In genomic region chr14:90644882-90645281, GRCh38 we compare ENCODE assay signal across 15 cellular contexts.
DNase-seq lines count a peak whose midpoint lies in the region; ATAC-seq and TF ChIP-seq lines count a peak whose summit lies in the region.
"Had no signal": no experiment of that assay in that cellular context is flagged by ENCODE, and none has a peak within 500 bp of the region (broad histone marks: within the 10 kb centered on the region; RNA-seq: fewer than 3 reads in every experiment).

No MANE protein-coding gene starts in this region.

- 56 to 72% methylated on average over 2 to 4 of the region's 4 CpGs for WGBS in gastroesophageal sphincter (ENCODE audit: low coverage in 1 of 2), 2 donors

- CTCF ChIA-PET in Calu3 (lab: Charles Lee), result interaction anchor here (1.7 kb wide), 1 partner anchor 131 kb away, joined by 5 read pairs; no protein-coding TSS in a partner anchor

- H3K27ac ChIP-seq in SJCRH30, result peak overlapping the region; percentile 90
- peak overlapping the region; percentile 75 to 79 (median 78) for H3K27ac ChIP-seq in gastroesophageal sphincter
- H3K27ac ChIP-seq: ascending aorta, KMS-11 had no signal

- no peak for TF ChIP-seq CTCF in Calu3 (IDR thresholded peaks at IDR 0.05; ENCODE audit: unreplicated experiment)
- no peak for TF ChIP-seq CTCF in gastroesophageal sphincter (IDR thresholded peaks at IDR 0.05)

- no peaks in the 10 kb centered on the region for H3K27me3 Mint-ChIP-seq in Calu3 (ENCODE audit: unreplicated experiment)
- H3K27me3 Mint-ChIP-seq: activated CD8-positive, alpha-beta memory T cell treated with anti-CD3 and anti-CD28 coated beads, Interleukin-2, amount 10 ng/mL, durations not matched to agents 7 days and 5 days; stimulated activated naive CD8-positive, alpha-beta T cell treated with anti-CD3 and anti-CD28 coated beads, Interleukin-15, amount 100 ng/mL, for 72 hours had no signal

- peak overlapping the region; percentile 39 for H3K27ac Mint-ChIP-seq in Calu3 (ENCODE audit: unreplicated experiment)
- H3K27ac Mint-ChIP-seq: activated CD8-positive, alpha-beta memory T cell treated with anti-CD3 and anti-CD28 coated beads, Interleukin-2, amount 10 ng/mL, durations not matched to agents 7 days and 5 days; memory B cell; stimulated activated naive CD8-positive, alpha-beta T cell treated with anti-CD3 and anti-CD28 coated beads, Interleukin-15, amount 100 ng/mL, for 72 hours; T-helper 1 cell treated with Interleukin-12 subunit alpha and Interleukin-12 subunit beta and Interleukin-4 antibody, amounts not matched to agents 30 μg/mL and 1 μg/mL, for 36 hours had no signal

- H3K9me3 Mint-ChIP-seq in Calu3 (ENCODE audit: low read depth, unreplicated experiment), result no peaks in the 10 kb centered on the region
- H3K9me3 Mint-ChIP-seq: memory B cell; stimulated activated naive CD8-positive, alpha-beta T cell treated with anti-CD3 and anti-CD28 coated beads, Interleukin-15, amount 100 ng/mL, for 72 hours; T-helper 1 cell treated with Interleukin-12 subunit alpha and Interleukin-12 subunit beta and Interleukin-4 antibody, amounts not matched to agents 30 μg/mL and 1 μg/mL, for 36 hours had no signal

- no peaks in the 10 kb centered on the region for H3K27me3 ChIP-seq in SJCRH30
- H3K27me3 ChIP-seq in gastroesophageal sphincter, result no peaks in the 10 kb centered on the region
- H3K27me3 ChIP-seq: ascending aorta had no signal

- H3K9me3 ChIP-seq in SJCRH30 (replicated peaks) (no peaks in the 10 kb centered on the region), gastroesophageal sphincter (no peaks in the 10 kb centered on the region)
- H3K9me3 ChIP-seq: ascending aorta had no signal

- no TSS peak for BruUV-seq in Calu3 (replicated peaks; lab: Mats Ljungman, UMichigan)

- H3K4me3 Mint-ChIP-seq in Calu3 (ENCODE audit: low read depth, unreplicated experiment), result no peak overlapping the region
- H3K4me3 Mint-ChIP-seq: activated CD8-positive, alpha-beta memory T cell treated with anti-CD3 and anti-CD28 coated beads, Interleukin-2, amount 10 ng/mL, durations not matched to agents 7 days and 5 days; memory B cell; stimulated activated naive CD8-positive, alpha-beta T cell treated with anti-CD3 and anti-CD28 coated beads, Interleukin-15, amount 100 ng/mL, for 72 hours; T-helper 1 cell treated with Interleukin-12 subunit alpha and Interleukin-12 subunit beta and Interleukin-4 antibody, amounts not matched to agents 30 μg/mL and 1 μg/mL, for 36 hours had no signal

- TF ChIP-seq EP300 in gastroesophageal sphincter (IDR thresholded peaks at IDR 0.05), result no peak

- ATAC-seq in gastroesophageal sphincter, result peak; percentile 85
- ATAC-seq: activated CD8-positive, alpha-beta memory T cell treated with anti-CD3 and anti-CD28 coated beads, Interleukin-2, amount 10 ng/mL, durations not matched to agents 7 days and 5 days; esophagus mucosa; stimulated activated naive CD8-positive, alpha-beta T cell treated with anti-CD3 and anti-CD28 coated beads, Interleukin-15, amount 100 ng/mL, for 72 hours had no signal

- no peak overlapping the region for H3K4me3 ChIP-seq in SJCRH30
- H3K4me3 ChIP-seq in gastroesophageal sphincter, result no peak overlapping the region
- H3K4me3 ChIP-seq: ascending aorta had no signal

- intact Hi-C loops in Calu3 (cut with micrococcal nuclease; ENCODE audit: unreplicated experiment) (no loop called here), posterior vena cava (cut with DNase I) (no loop called here)

- no peak for DNase-seq in Calu3
- no peak for DNase-seq in SJCRH30
- peak; percentile 84 for DNase-seq in renal cortical epithelial cell (ENCODE audit: low read depth)
- DNase-seq in iPS-NIHi11 (ENCODE audit: low spot score), result no peak
- DNase-seq in DMS53 (lab: John Stamatoyannopoulos, UW), result no peak
- DNase-seq in posterior vena cava (ENCODE audit: low spot score), result no peak
- DNase-seq in NAMALWA (ENCODE audit: low spot score), result no peak
- DNase-seq: activated CD8-positive, alpha-beta memory T cell treated with anti-CD3 and anti-CD28 coated beads, Interleukin-2, amount 10 ng/mL, durations not matched to agents 7 days and 5 days; stimulated activated naive CD8-positive, alpha-beta T cell treated with anti-CD3 and anti-CD28 coated beads, Interleukin-15, amount 100 ng/mL, for 72 hours had no signal

- H3K4me1 ChIP-seq in SJCRH30, result peaks cover 82% of the 10 kb centered on the region
- peaks cover 5 to 78% (median 12%) of the 10 kb centered on the region in 3 donors for H3K4me1 ChIP-seq in gastroesophageal sphincter

- peaks cover 3% of the 10 kb centered on the region; the same call in 1 of the 2 replicates for H3K36me3 ChIP-seq in SJCRH30
- peaks cover 0 to 21% of the 10 kb centered on the region in 2 donors for H3K36me3 ChIP-seq in gastroesophageal sphincter

- no peaks in the 10 kb centered on the region for H3K36me3 Mint-ChIP-seq in Calu3 (ENCODE audit: insufficient read depth, unreplicated experiment)
- H3K36me3 Mint-ChIP-seq: activated CD8-positive, alpha-beta memory T cell treated with anti-CD3 and anti-CD28 coated beads, Interleukin-2, amount 10 ng/mL, durations not matched to agents 7 days and 5 days had no signal

- TF ChIP-seq POLR2A in gastroesophageal sphincter (IDR thresholded peaks at IDR 0.05), result no peak

- H3K4me1 Mint-ChIP-seq in Calu3 (ENCODE audit: low read depth, unreplicated experiment), result peaks cover 42% of the 10 kb centered on the region
- H3K4me1 Mint-ChIP-seq: activated CD8-positive, alpha-beta memory T cell treated with anti-CD3 and anti-CD28 coated beads, Interleukin-2, amount 10 ng/mL, durations not matched to agents 7 days and 5 days; memory B cell; stimulated activated naive CD8-positive, alpha-beta T cell treated with anti-CD3 and anti-CD28 coated beads, Interleukin-15, amount 100 ng/mL, for 72 hours had no signal
